In the genomic region with DNA sequence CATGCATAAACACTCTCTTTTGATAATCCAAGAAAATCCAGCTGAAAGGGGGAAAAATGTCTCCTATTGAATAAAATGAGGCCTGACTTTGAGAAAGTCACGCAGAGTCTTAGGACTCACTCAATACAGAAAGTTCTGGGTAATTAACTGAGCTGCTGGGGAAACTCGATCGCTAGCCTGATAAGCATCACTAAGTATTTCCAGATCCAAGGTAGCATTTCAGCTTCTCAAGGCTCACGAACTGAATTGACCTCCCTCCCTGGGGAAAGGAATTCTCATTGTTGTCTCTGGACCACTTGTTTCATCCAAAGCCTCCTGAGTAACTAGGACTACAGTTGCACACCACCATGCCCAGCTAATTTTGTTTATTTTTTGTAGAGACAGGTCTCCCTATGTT, we compare ENCODE assay signal across 18 cellular contexts. TPM values are rescaled to one million over a fixed set of nuclear protein-coding genes. Genes with fewer than 3 reads are reported as not detected.
DNase-seq lines count a peak whose midpoint lies in the region; ATAC-seq and TF ChIP-seq lines count a peak whose summit lies in the region.
"Had no signal": no experiment of that assay in that cellular context is flagged by ENCODE, and none has a peak within 500 bp of the region (broad histone marks: within the 10 kb centered on the region; RNA-seq: fewer than 3 reads in every experiment).

No MANE protein-coding gene starts in this region.

- intact Hi-C loops in activated T-helper 1 cell treated with anti-CD3 and anti-CD28 coated beads, Interleukin-12 subunit alpha, Interleukin-12 subunit beta, Interleukin-2, Interleukin-4 antibody, amounts not matched to agents 30 ng/mL and 10 ng/mL and 1 ng/mL, durations not matched to agents 14 hours and 24 hours and 36 hours (cut with micrococcal nuclease) = no loop called here
- intact Hi-C loops in mammary epithelial cell (cut with micrococcal nuclease) = no loop called here
- intact Hi-C loops in upper lobe of right lung (cut with DNase I) = no loop called here

- BruUV-seq in mammary epithelial cell (replicated peaks; lab: Mats Ljungman, UMichigan) = no TSS peak

- no peak overlapping the region for H3K27ac ChIP-seq in neural progenitor cell
- no peak overlapping the region for H3K27ac ChIP-seq in mammary epithelial cell (ENCODE audit: insufficient read depth, low read depth, low read length)
- no peak overlapping the region for H3K27ac ChIP-seq in upper lobe of right lung
- H3K27ac ChIP-seq: HL-60 had no signal

- in situ Hi-C loops in mammary epithelial cell (cut with MboI; ENCODE audit: low sequenced_read_pairs in 2 of 2) = no loop called here

- H3K36me3 ChIP-seq in neural progenitor cell = no peaks in the 10 kb centered on the region
- H3K36me3 ChIP-seq in mammary epithelial cell (ENCODE audit: insufficient read depth, low read length) = no peaks in the 10 kb centered on the region
- no peaks in the 10 kb centered on the region for H3K36me3 ChIP-seq in upper lobe of right lung
- H3K36me3 ChIP-seq: MG63 had no signal

- H3K4me1 ChIP-seq in neural progenitor cell (no peaks in the 10 kb centered on the region), mammary epithelial cell (ENCODE audit: insufficient read depth, low read length) (peaks cover 10% of the 10 kb centered on the region), upper lobe of right lung (no peaks in the 10 kb centered on the region)

- H3K9me3 Mint-ChIP-seq in activated T-helper 1 cell treated with anti-CD3 and anti-CD28 coated beads, Interleukin-12 subunit alpha, Interleukin-12 subunit beta, Interleukin-2, Interleukin-4 antibody, amounts not matched to agents 30 ng/mL and 10 ng/mL and 1 ng/mL, durations not matched to agents 14 hours and 24 hours and 36 hours = no peaks in the 10 kb centered on the region
- H3K9me3 Mint-ChIP-seq in neural progenitor cell = no peaks in the 10 kb centered on the region
- H3K9me3 Mint-ChIP-seq in endothelial cell (ENCODE audit: unreplicated experiment) = no peaks in the 10 kb centered on the region

- H3K27me3 Mint-ChIP-seq in activated T-helper 1 cell treated with anti-CD3 and anti-CD28 coated beads, Interleukin-12 subunit alpha, Interleukin-12 subunit beta, Interleukin-2, Interleukin-4 antibody, amounts not matched to agents 30 ng/mL and 10 ng/mL and 1 ng/mL, durations not matched to agents 14 hours and 24 hours and 36 hours (ENCODE audit: insufficient read depth) = peaks cover 22% of the 10 kb centered on the region
- H3K27me3 Mint-ChIP-seq in neural progenitor cell (ENCODE audit: insufficient read depth, low read depth) = peaks cover 2% of the 10 kb centered on the region
- H3K27me3 Mint-ChIP-seq in endothelial cell (ENCODE audit: unreplicated experiment) = no peaks in the 10 kb centered on the region

- no peak overlapping the region for H3K9ac ChIP-seq in neural progenitor cell
- no peak overlapping the region for H3K9ac ChIP-seq in mammary epithelial cell (ENCODE audit: insufficient read depth, low read length)

- no peak for TF ChIP-seq CTCF in neural progenitor cell (IDR thresholded peaks at IDR 0.05)
- no peak for TF ChIP-seq CTCF in endothelial cell (IDR thresholded peaks at IDR 0.05; ENCODE audit: unreplicated experiment)
- TF ChIP-seq CTCF in mammary epithelial cell (conservative IDR thresholded peaks at IDR 0.05 in 1 of 2, IDR thresholded peaks at IDR 0.05 in 1 of 2; ENCODE audit: extremely low read depth in 1 of 2, insufficient read depth in 1 of 2, low read depth in 1 of 2, low read length in 2 of 2) = no peak
- TF ChIP-seq CTCF in upper lobe of right lung (IDR thresholded peaks at IDR 0.05) = no peak

- H3K79me2 ChIP-seq in neural progenitor cell (ENCODE audit: low read depth) = no peaks in the 10 kb centered on the region
- H3K79me2 ChIP-seq in mammary epithelial cell (ENCODE audit: insufficient read depth, low read length) = no peaks in the 10 kb centered on the region

- H3K4me3 Mint-ChIP-seq in activated T-helper 1 cell treated with anti-CD3 and anti-CD28 coated beads, Interleukin-12 subunit alpha, Interleukin-12 subunit beta, Interleukin-2, Interleukin-4 antibody, amounts not matched to agents 30 ng/mL and 10 ng/mL and 1 ng/mL, durations not matched to agents 14 hours and 24 hours and 36 hours = no peak overlapping the region
- H3K4me3 Mint-ChIP-seq in neural progenitor cell (no peak overlapping the region), endothelial cell (ENCODE audit: unreplicated experiment) (no peak overlapping the region)

- H2AFZ ChIP-seq in neural progenitor cell (replicated peaks) = peak overlapping the region; percentile 0
- no peak overlapping the region for H2AFZ ChIP-seq in mammary epithelial cell (ENCODE audit: low read depth, low read length)

- H3K27ac Mint-ChIP-seq in activated T-helper 1 cell treated with anti-CD3 and anti-CD28 coated beads, Interleukin-12 subunit alpha, Interleukin-12 subunit beta, Interleukin-2, Interleukin-4 antibody, amounts not matched to agents 30 ng/mL and 10 ng/mL and 1 ng/mL, durations not matched to agents 14 hours and 24 hours and 36 hours = peak overlapping the region; percentile 2
- H3K27ac Mint-ChIP-seq in neural progenitor cell (peak overlapping the region; percentile 47), endothelial cell (ENCODE audit: unreplicated experiment) (no peak overlapping the region)

- H3K4me2 ChIP-seq in neural progenitor cell (no peak overlapping the region), mammary epithelial cell (ENCODE audit: insufficient read depth, low read depth, low read length) (no peak overlapping the region)

- 57% methylated on average over 4 of the region's 4 CpGs for WGBS in mammary epithelial cell (ENCODE audit: low coverage, missing lambda C conversion rate)

- CTCF ChIA-PET in HEK293T (lab: Yijun Ruan, JAX) (no interaction called here), mammary epithelial cell (lab: Charles Lee; ENCODE audit: low non-redundant PET) (no interaction called here)

- H3K9me3 ChIP-seq in neural progenitor cell (ENCODE audit: low read depth) (no peaks in the 10 kb centered on the region), mammary epithelial cell (replicated peaks; ENCODE audit: insufficient read depth, low read length) (no peaks in the 10 kb centered on the region), upper lobe of right lung (no peaks in the 10 kb centered on the region)
- H3K9me3 ChIP-seq: MG63 had no signal

- H3K4me3 ChIP-seq in neural progenitor cell = no peak overlapping the region
- no peak overlapping the region for H3K4me3 ChIP-seq in mammary epithelial cell (replicated peaks in 1 of 3; ENCODE audit: insufficient read depth in 1 of 3, low read depth in 2 of 3, low read length in 3 of 3)
- H3K4me3 ChIP-seq in upper lobe of right lung = no peak overlapping the region
- H3K4me3 ChIP-seq: MG63 had no signal

- H3K36me3 Mint-ChIP-seq in activated T-helper 1 cell treated with anti-CD3 and anti-CD28 coated beads, Interleukin-12 subunit alpha, Interleukin-12 subunit beta, Interleukin-2, Interleukin-4 antibody, amounts not matched to agents 30 ng/mL and 10 ng/mL and 1 ng/mL, durations not matched to agents 14 hours and 24 hours and 36 hours (ENCODE audit: low read depth) = no peaks in the 10 kb centered on the region
- H3K36me3 Mint-ChIP-seq in neural progenitor cell (no peaks in the 10 kb centered on the region), endothelial cell (ENCODE audit: low read depth, unreplicated experiment) (no peaks in the 10 kb centered on the region)

- H4K20me1 ChIP-seq in neural progenitor cell (ENCODE audit: low read depth) (no peaks in the 10 kb centered on the region), mammary epithelial cell (ENCODE audit: insufficient read depth, low read length) (no peaks in the 10 kb centered on the region)

- peak; percentile 25 for DNase-seq in Daoy (ENCODE audit: low read depth)
- DNase-seq in HEK293T (ENCODE audit: extremely low spot score) = peak; percentile 24
- no peak for DNase-seq in activated T-helper 1 cell treated with anti-CD3 and anti-CD28 coated beads, Interleukin-12 subunit alpha, Interleukin-12 subunit beta, Interleukin-2, Interleukin-4 antibody, amounts not matched to agents 30 ng/mL and 10 ng/mL and 1 ng/mL, durations not matched to agents 14 hours and 24 hours and 36 hours (ENCODE audit: low spot score)
- DNase-seq in neural progenitor cell (ENCODE audit: low spot score) = no peak
- DNase-seq in endothelial cell (ENCODE audit: low spot score) = no peak
- DNase-seq in kidney tubule cell (ENCODE audit: low spot score) = no peak
- no peak for DNase-seq in mammary epithelial cell
- DNase-seq in upper lobe of right lung = no peak
- DNase-seq: DMS 273 treated with DMSO at 0.1 percent for 48 hours, GOT3, KG1, MG63, NCI-H1092 treated with DMSO at 0.1 percent for 48 hours, NCI-H1694 treated with DMSO at 0.1 percent for 48 hours, NCI-H774, Right ventricle myocardium superior had no signal

- ATAC-seq in upper lobe of right lung = no peak
- ATAC-seq: Panc1 had no signal

- POLR2A ChIA-PET in HEK293T (lab: Yijun Ruan, JAX) = interaction anchor here (1.8 to 2.8 kb wide), 2 partner anchors 14 to 35 kb away, joined by 7 to 26 read pairs; a partner anchor contains a TSS

- H3K4me1 Mint-ChIP-seq in activated T-helper 1 cell treated with anti-CD3 and anti-CD28 coated beads, Interleukin-12 subunit alpha, Interleukin-12 subunit beta, Interleukin-2, Interleukin-4 antibody, amounts not matched to agents 30 ng/mL and 10 ng/mL and 1 ng/mL, durations not matched to agents 14 hours and 24 hours and 36 hours (ENCODE audit: low read depth) = peaks cover 5% of the 10 kb centered on the region
- H3K4me1 Mint-ChIP-seq in neural progenitor cell = peaks cover 6% of the 10 kb centered on the region
- H3K4me1 Mint-ChIP-seq in endothelial cell (ENCODE audit: unreplicated experiment) = no peaks in the 10 kb centered on the region

- H3F3A ChIP-seq in neural progenitor cell (ENCODE audit: low read depth) = no peaks in the 10 kb centered on the region

- dilution Hi-C loops in mammary epithelial cell (cut with HindIII; ENCODE audit: low sequenced_read_pairs) = loop anchor here (5.0 kb wide), 1 partner anchor 51 kb away; no protein-coding TSS in a partner anchor

- H3K27me3 ChIP-seq in neural progenitor cell = no peaks in the 10 kb centered on the region
- no peaks in the 10 kb centered on the region for H3K27me3 ChIP-seq in mammary epithelial cell (ENCODE audit: insufficient read depth, low read length)
- no peaks in the 10 kb centered on the region for H3K27me3 ChIP-seq in upper lobe of right lung
- H3K27me3 ChIP-seq: MG63 had no signal

RNA-seq across cellular contexts. Expression of a gene that starts 13.8 kb away (rescaled TPM):
- 170 and 239 TPM in 2 replicates for total RNA-seq in Daoy (2014; rRNA removed; shearing (Covaris generic))
- 139 and 144 TPM in 2 replicates for total RNA-seq in activated T-helper 1 cell treated with anti-CD3 and anti-CD28 coated beads, Interleukin-12 subunit alpha, Interleukin-12 subunit beta, Interleukin-2, Interleukin-4 antibody, amounts not matched to agents 30 ng/mL and 10 ng/mL and 1 ng/mL, durations not matched to agents 14 hours and 24 hours and 36 hours
- total RNA-seq in neural progenitor cell (ENCODE audit: low replicate concordance) (143 and 190 TPM in 2 replicates), endothelial cell (ENCODE audit: unreplicated experiment) (68.7 TPM), mammary epithelial cell (100 to 1,000 TPM in 1 of 2 donors, 10 to 100 TPM in 1; 85.1 to 118 TPM), upper lobe of right lung (83.8 TPM)
- polyA plus RNA-seq in mammary epithelial cell = 121 TPM
- 136 TPM for polyA minus RNA-seq in mammary epithelial cell

RNA-seq across cellular contexts. Expression of a gene that starts 33.9 kb away (rescaled TPM):
- 71.9 and 111 TPM in 2 replicates for total RNA-seq in Daoy (2014; rRNA removed; shearing (Covaris generic))
- 80.6 and 83.7 TPM in 2 replicates for total RNA-seq in activated T-helper 1 cell treated with anti-CD3 and anti-CD28 coated beads, Interleukin-12 subunit alpha, Interleukin-12 subunit beta, Interleukin-2, Interleukin-4 antibody, amounts not matched to agents 30 ng/mL and 10 ng/mL and 1 ng/mL, durations not matched to agents 14 hours and 24 hours and 36 hours
- total RNA-seq in neural progenitor cell (ENCODE audit: low replicate concordance) (57.8 and 65.8 TPM in 2 replicates), endothelial cell (ENCODE audit: unreplicated experiment) (46.5 TPM), mammary epithelial cell (10 to 100 TPM; 49.5 to 56.8 TPM), upper lobe of right lung (29.5 TPM)
- 34.9 TPM for polyA plus RNA-seq in mammary epithelial cell
- polyA minus RNA-seq in mammary epithelial cell = 165 TPM

Comparison
In these comparisons a context has a peak if more than half of its experiments do, and no peak if none do; other contexts are left out.
1. DNase-seq: peak in Daoy (single experiment) and HEK293T (single experiment); none in activated T-helper 1 cell treated with anti-CD3 and anti-CD28 coated beads, Interleukin-12 subunit alpha, Interleukin-12 subunit beta, Interleukin-2, Interleukin-4 antibody, amounts not matched to agents 30 ng/mL and 10 ng/mL and 1 ng/mL, durations not matched to agents 14 hours and 24 hours and 36 hours (single experiment), neural progenitor cell (single experiment), endothelial cell (single experiment), kidney tubule cell (single experiment), mammary epithelial cell (single experiment) and upper lobe of right lung (single experiment).